18 cellular contexts compared by ENCODE assay signal in the genomic region with DNA sequence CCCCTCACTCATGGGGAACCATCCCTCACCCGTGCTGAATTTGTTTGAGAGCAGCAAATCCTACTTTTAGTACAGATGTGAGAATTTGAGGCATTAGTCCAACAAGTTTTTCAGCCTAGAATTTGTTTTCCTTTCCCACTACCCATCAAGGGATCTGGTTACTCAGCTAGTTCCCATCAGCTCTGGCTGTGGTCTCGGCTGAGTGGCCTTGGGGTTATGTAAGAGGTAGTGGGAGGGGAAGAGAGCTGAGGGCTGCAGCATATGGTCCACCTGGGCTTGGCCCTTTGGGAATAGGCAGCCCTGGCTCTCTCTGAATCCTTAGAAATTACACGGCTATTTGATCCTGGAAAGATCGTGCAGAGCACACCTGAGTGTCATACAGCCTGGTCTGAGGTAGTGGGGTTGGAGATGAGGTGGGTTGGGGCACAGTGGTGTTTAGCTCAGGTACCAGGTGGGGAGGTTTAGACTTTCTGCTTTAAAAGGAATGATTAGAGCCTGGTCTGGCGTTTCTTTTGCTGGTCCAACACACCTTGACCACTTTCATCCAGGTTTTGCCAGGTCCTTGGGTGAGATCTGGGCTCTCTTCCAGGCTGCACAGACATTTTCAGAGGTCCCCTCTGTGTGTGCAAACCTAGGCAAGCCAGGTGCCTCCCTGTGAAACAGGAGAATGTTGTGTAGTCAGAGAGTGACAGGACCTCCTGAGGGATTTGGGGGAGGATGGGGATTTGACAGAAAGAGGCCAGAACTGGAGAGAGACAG. TPM values are rescaled to one million over a fixed set of nuclear protein-coding genes. Genes with fewer than 3 reads are reported as not detected.
DNase-seq lines count a peak whose midpoint lies in the region; ATAC-seq and TF ChIP-seq lines count a peak whose summit lies in the region.
"Had no signal": no experiment of that assay in that cellular context is flagged by ENCODE, and none has a peak within 500 bp of the region (broad histone marks: within the 10 kb centered on the region; RNA-seq: fewer than 3 reads in every experiment).

No MANE protein-coding gene starts in this region.

- no peak for TF ChIP-seq CTCF in esophagus muscularis mucosa (IDR thresholded peaks at IDR 0.05)

- no peaks in the 10 kb centered on the region for H3K9me3 Mint-ChIP-seq in activated CD8-positive, alpha-beta memory T cell treated with anti-CD3 and anti-CD28 coated beads, Interleukin-2, amount 10 ng/mL, durations not matched to agents 7 days and 5 days (ENCODE audit: low read depth)
- no peaks in the 10 kb centered on the region for H3K9me3 Mint-ChIP-seq in stimulated activated effector memory CD8-positive, alpha-beta T cell treated with anti-CD3 and anti-CD28 coated beads, Interleukin-12 subunit alpha, Interleukin-12 subunit beta, amount 100 ng/mL, for 72 hours
- H3K9me3 Mint-ChIP-seq in stimulated activated naive CD8-positive, alpha-beta T cell treated with anti-CD3 and anti-CD28 coated beads, Interleukin-15, amount 100 ng/mL, for 72 hours: no peaks in the 10 kb centered on the region
- H3K9me3 Mint-ChIP-seq in immature natural killer cell: no peaks in the 10 kb centered on the region

- no peak overlapping the region for H3K4me3 ChIP-seq in esophagus muscularis mucosa
- H3K4me3 ChIP-seq: GM12878, GM23248 had no signal

- H3K4me1 ChIP-seq in esophagus muscularis mucosa: peaks cover 9 to 25% (median 16%) of the 10 kb centered on the region in 4 donors

- H3K9me3 ChIP-seq in esophagus muscularis mucosa: no peaks in the 10 kb centered on the region

- no peak for ATAC-seq in activated CD8-positive, alpha-beta memory T cell treated with anti-CD3 and anti-CD28 coated beads, Interleukin-2, amount 10 ng/mL, durations not matched to agents 7 days and 5 days
- no peak for ATAC-seq in stimulated activated effector memory CD8-positive, alpha-beta T cell treated with anti-CD3 and anti-CD28 coated beads, Interleukin-12 subunit alpha, Interleukin-12 subunit beta, amount 100 ng/mL, for 72 hours
- ATAC-seq in stimulated activated naive CD8-positive, alpha-beta T cell treated with anti-CD3 and anti-CD28 coated beads, Interleukin-15, amount 100 ng/mL, for 72 hours: no peak
- ATAC-seq in GM18502 (IDR thresholded peaks at IDR 0.05; ENCODE audit: poor library complexity, unreplicated experiment): no peak
- ATAC-seq: GM12878 had no signal

- peaks cover 0 to 64% (median 32%) of the 10 kb centered on the region in 4 donors for H3K36me3 ChIP-seq in esophagus muscularis mucosa

- no peak overlapping the region for H3K27ac Mint-ChIP-seq in activated CD8-positive, alpha-beta memory T cell treated with anti-CD3 and anti-CD28 coated beads, Interleukin-2, amount 10 ng/mL, durations not matched to agents 7 days and 5 days
- H3K27ac Mint-ChIP-seq in stimulated activated effector memory CD8-positive, alpha-beta T cell treated with anti-CD3 and anti-CD28 coated beads, Interleukin-12 subunit alpha, Interleukin-12 subunit beta, amount 100 ng/mL, for 72 hours: peak overlapping the region; percentile 75
- H3K27ac Mint-ChIP-seq in stimulated activated naive CD8-positive, alpha-beta T cell treated with anti-CD3 and anti-CD28 coated beads, Interleukin-15, amount 100 ng/mL, for 72 hours: no peak overlapping the region
- peak overlapping the region in 1 of 6 donors; percentile 8 for H3K27ac Mint-ChIP-seq in immature natural killer cell

- TF ChIP-seq POLR2A in esophagus muscularis mucosa (IDR thresholded peaks at IDR 0.05; ENCODE audit: low read depth): no peak

- H3K27me3 ChIP-seq in esophagus muscularis mucosa: no peaks in the 10 kb centered on the region

- intact Hi-C loops in esophagus muscularis mucosa (cut with DNase I): loop anchor here (10.0 kb wide), 1 partner anchor 255 kb away; the partner anchor contains the start of gene CSF1

- H3K36me3 Mint-ChIP-seq in activated CD8-positive, alpha-beta memory T cell treated with anti-CD3 and anti-CD28 coated beads, Interleukin-2, amount 10 ng/mL, durations not matched to agents 7 days and 5 days: no peaks in the 10 kb centered on the region
- no peaks in the 10 kb centered on the region for H3K36me3 Mint-ChIP-seq in stimulated activated effector memory CD8-positive, alpha-beta T cell treated with anti-CD3 and anti-CD28 coated beads, Interleukin-12 subunit alpha, Interleukin-12 subunit beta, amount 100 ng/mL, for 72 hours
- H3K36me3 Mint-ChIP-seq in immature natural killer cell: peaks cover 0 to 5% (median 3%) of the 10 kb centered on the region in 3 donors

- H3K27ac ChIP-seq in esophagus muscularis mucosa (replicated peaks in 1 of 4): no peak overlapping the region
- H3K27ac ChIP-seq: GM23248 had no signal

- 84% methylated on average over 5 of the region's 5 CpGs for WGBS in esophagus muscularis mucosa

- no peaks in the 10 kb centered on the region for H3K27me3 Mint-ChIP-seq in activated CD8-positive, alpha-beta memory T cell treated with anti-CD3 and anti-CD28 coated beads, Interleukin-2, amount 10 ng/mL, durations not matched to agents 7 days and 5 days
- no peaks in the 10 kb centered on the region for H3K27me3 Mint-ChIP-seq in stimulated activated naive CD8-positive, alpha-beta T cell treated with anti-CD3 and anti-CD28 coated beads, Interleukin-15, amount 100 ng/mL, for 72 hours
- peaks cover 0 to 3% (median 0%) of the 10 kb centered on the region in 3 donors for H3K27me3 Mint-ChIP-seq in immature natural killer cell (ENCODE audit: low read depth in 3 of 3)

- no peak overlapping the region for H3K4me3 Mint-ChIP-seq in activated CD8-positive, alpha-beta memory T cell treated with anti-CD3 and anti-CD28 coated beads, Interleukin-2, amount 10 ng/mL, durations not matched to agents 7 days and 5 days
- no peak overlapping the region for H3K4me3 Mint-ChIP-seq in stimulated activated effector memory CD8-positive, alpha-beta T cell treated with anti-CD3 and anti-CD28 coated beads, Interleukin-12 subunit alpha, Interleukin-12 subunit beta, amount 100 ng/mL, for 72 hours
- no peak overlapping the region for H3K4me3 Mint-ChIP-seq in stimulated activated naive CD8-positive, alpha-beta T cell treated with anti-CD3 and anti-CD28 coated beads, Interleukin-15, amount 100 ng/mL, for 72 hours
- no peak overlapping the region for H3K4me3 Mint-ChIP-seq in immature natural killer cell

- TF ChIP-seq EP300 in esophagus muscularis mucosa (IDR thresholded peaks at IDR 0.05): no peak

- peak; percentile 37 for DNase-seq in activated CD8-positive, alpha-beta memory T cell treated with anti-CD3 and anti-CD28 coated beads, Interleukin-2, amount 10 ng/mL, durations not matched to agents 7 days and 5 days
- DNase-seq in activated CD8-positive, alpha-beta memory T cell treated with anti-CD3 and anti-CD28 coated beads, Interleukin-2, amount 50 U/mL, for 48 hours: no peak
- DNase-seq in NCI-H526 treated with DMSO at 0.1 percent for 48 hours (lab: John Stamatoyannopoulos, UW) (peak; percentile 67), esophagus muscularis mucosa (ENCODE audit: extremely low spot score) (peak; percentile 84), immature natural killer cell (no peak)
- DNase-seq in stimulated activated effector memory CD8-positive, alpha-beta T cell treated with anti-CD3 and anti-CD28 coated beads, Interleukin-12 subunit alpha, Interleukin-12 subunit beta, amount 100 ng/mL, for 72 hours (ENCODE audit: low spot score in 2 of 2): peak in 1 of 2 donors; percentile 41
- no peak for DNase-seq in stimulated activated naive CD8-positive, alpha-beta T cell treated with anti-CD3 and anti-CD28 coated beads, Interleukin-15, amount 100 ng/mL, for 72 hours
- DNase-seq: activated CD4-positive, alpha-beta T cell treated with anti-CD3 and anti-CD28 coated beads, Interleukin-2, amount 50 U/mL, for 1 hour; activated effector memory CD4-positive, alpha-beta T cell treated with Interleukin-2 at 50 U/mL for 16 hours; central memory CD4-positive, alpha-beta T cell; GM23248; hypothalamus had no signal

- CTCF ChIA-PET in activated CD8-positive, alpha-beta memory T cell treated with anti-CD3 and anti-CD28 coated beads, Interleukin-2, amount 10 ng/mL, durations not matched to agents 7 days and 5 days (lab: Charles Lee): interaction anchor here (1.6 to 7.5 kb wide), 2 partner anchors 10 to 19 kb away, joined by 5 to 82 read pairs; no protein-coding TSS in a partner anchor

- H3K4me1 Mint-ChIP-seq in activated CD8-positive, alpha-beta memory T cell treated with anti-CD3 and anti-CD28 coated beads, Interleukin-2, amount 10 ng/mL, durations not matched to agents 7 days and 5 days: peaks cover 6% of the 10 kb centered on the region
- peaks cover 14% of the 10 kb centered on the region for H3K4me1 Mint-ChIP-seq in stimulated activated effector memory CD8-positive, alpha-beta T cell treated with anti-CD3 and anti-CD28 coated beads, Interleukin-12 subunit alpha, Interleukin-12 subunit beta, amount 100 ng/mL, for 72 hours
- peaks cover 17% of the 10 kb centered on the region for H3K4me1 Mint-ChIP-seq in stimulated activated naive CD8-positive, alpha-beta T cell treated with anti-CD3 and anti-CD28 coated beads, Interleukin-15, amount 100 ng/mL, for 72 hours
- peaks cover 16% of the 10 kb centered on the region in 2 donors for H3K4me1 Mint-ChIP-seq in immature natural killer cell

RNA-seq across cellular contexts. Expression of gene GSTM4, which starts 4.3 kb away (rescaled TPM):
- total RNA-seq in activated CD8-positive, alpha-beta memory T cell treated with anti-CD3 and anti-CD28 coated beads, Interleukin-2, amount 10 ng/mL, durations not matched to agents 7 days and 5 days: 1 to 10 TPM; 5.7 to 6.7 TPM
- total RNA-seq in esophagus muscularis mucosa: 10 to 100 TPM; 33.1 to 43.1 (median 39.1) TPM
- polyA plus RNA-seq in immature natural killer cell: 10 to 100 TPM; 10.9 to 33.4 (median 21.0) TPM

RNA-seq across cellular contexts. Expression of gene GSTM2, which starts 7.7 kb away (rescaled TPM):
- total RNA-seq in activated CD8-positive, alpha-beta memory T cell treated with anti-CD3 and anti-CD28 coated beads, Interleukin-2, amount 10 ng/mL, durations not matched to agents 7 days and 5 days: 10 to 100 TPM in 1 of 2 experiments, 1 to 10 TPM in 1; 8.0 to 17.8 TPM
- 10 to 100 TPM; 19.9 to 59.0 (median 39.3) TPM for total RNA-seq in esophagus muscularis mucosa
- polyA plus RNA-seq in immature natural killer cell: 10 to 100 TPM; 32.6 to 51.2 (median 42.5) TPM

RNA-seq across cellular contexts. Expression of gene GSTM1, which starts 27.4 kb away (rescaled TPM):
- not detected for total RNA-seq in activated CD8-positive, alpha-beta memory T cell treated with anti-CD3 and anti-CD28 coated beads, Interleukin-2, amount 10 ng/mL, durations not matched to agents 7 days and 5 days
- 10 to 100 TPM in 1 of 4 donors, not detected in 3; 23.1 TPM for total RNA-seq in esophagus muscularis mucosa
- polyA plus RNA-seq in immature natural killer cell: 10 to 100 TPM in 1 of 3 donors, not detected in 2; 35.4 TPM
- total RNA-seq: GM23248, mesenteric fat pad had no signal
- polyA plus RNA-seq: GM23248 had no signal

RNA-seq across cellular contexts. Expression of gene AMPD2, which starts 40.5 kb away (rescaled TPM):
- 100 to 1,000 TPM in 1 of 2 experiments, 10 to 100 TPM in 1; 90.4 to 113 TPM for total RNA-seq in activated CD8-positive, alpha-beta memory T cell treated with anti-CD3 and anti-CD28 coated beads, Interleukin-2, amount 10 ng/mL, durations not matched to agents 7 days and 5 days
- 10 to 100 TPM; 23.7 to 38.8 (median 33.2) TPM for total RNA-seq in esophagus muscularis mucosa
- polyA plus RNA-seq in immature natural killer cell: 10 to 100 TPM; 14.7 to 40.3 (median 28.3) TPM

RNA-seq across cellular contexts. Expression of gene GNAT2, which starts 40.8 kb away (rescaled TPM):
- not detected for total RNA-seq in activated CD8-positive, alpha-beta memory T cell treated with anti-CD3 and anti-CD28 coated beads, Interleukin-2, amount 10 ng/mL, durations not matched to agents 7 days and 5 days
- under 1 TPM in 1 of 4 donors, not detected in 3; 0.33 TPM for total RNA-seq in esophagus muscularis mucosa
- polyA plus RNA-seq in immature natural killer cell: not detected
- total RNA-seq: GM23248; mesenteric fat pad; omental fat pad; T-helper 1 cell treated with Interleukin-12 subunit alpha and Interleukin-12 subunit beta and Interleukin-4 antibody, amounts not matched to agents 30 ng/mL and 1 ng/mL, for 36 hours had no signal
- polyA plus RNA-seq: esophagus, GM23248 had no signal

Comparison
In these comparisons a context has a peak if more than half of its experiments do, and no peak if none do; other contexts are left out.
1. DNase-seq: peak in activated CD8-positive, alpha-beta memory T cell treated with anti-CD3 and anti-CD28 coated beads, Interleukin-2, amount 10 ng/mL, durations not matched to agents 7 days and 5 days (single experiment), NCI-H526 treated with DMSO at 0.1 percent for 48 hours (single experiment) and esophagus muscularis mucosa (single experiment); none in activated CD8-positive, alpha-beta memory T cell treated with anti-CD3 and anti-CD28 coated beads, Interleukin-2, amount 50 U/mL, for 48 hours (single experiment), stimulated activated naive CD8-positive, alpha-beta T cell treated with anti-CD3 and anti-CD28 coated beads, Interleukin-15, amount 100 ng/mL, for 72 hours (0 of 2) and immature natural killer cell (0 of 3).
2. RNA of gene GSTM4, which starts 4.3 kb away (total RNA-seq): 33.1 to 43.1 TPM in esophagus muscularis mucosa; 5.7 to 6.7 TPM in activated CD8-positive, alpha-beta memory T cell treated with anti-CD3 and anti-CD28 coated beads, Interleukin-2, amount 10 ng/mL, durations not matched to agents 7 days and 5 days; every median in the first group is over 4 times any median in the second.